Comparison of ENCODE assay signal across 24 cellular contexts in the genomic region with DNA sequence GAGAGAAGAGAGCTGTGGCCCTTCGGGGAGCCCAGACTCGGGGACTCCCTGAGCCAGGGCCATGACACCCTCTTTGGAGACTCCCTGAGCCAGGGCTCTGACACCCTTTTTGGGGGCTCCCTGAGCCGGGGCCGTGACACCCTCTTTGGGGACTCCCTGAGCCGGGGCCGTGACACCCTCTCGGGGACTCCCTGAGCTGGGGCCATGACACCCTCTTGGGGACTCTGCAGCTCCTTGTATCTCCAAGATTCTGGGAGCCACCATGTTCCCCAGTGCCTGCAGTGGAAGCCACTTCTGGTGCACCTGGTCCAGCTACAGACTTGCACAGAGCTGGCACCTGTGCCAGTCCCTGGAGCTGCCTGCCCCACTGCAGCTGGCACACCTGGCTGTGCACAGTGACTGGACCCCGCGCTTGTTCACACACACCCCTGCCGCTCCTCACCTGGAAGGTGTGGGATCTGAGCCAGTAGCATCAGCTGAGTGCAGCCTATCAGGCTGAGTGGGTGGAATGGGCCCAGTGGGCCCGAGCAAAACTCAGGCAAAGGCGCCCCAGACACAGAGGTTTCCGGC. TPM values are rescaled to one million over a fixed set of nuclear protein-coding genes. Genes with fewer than 3 reads are reported as not detected.
"Had no signal": no experiment of that assay in that cellular context is flagged by ENCODE, and none has a peak within 500 bp of the region (broad histone marks: within the 10 kb centered on the region; RNA-seq: fewer than 3 reads in every experiment).

No MANE protein-coding gene starts in this region.

- H3K27me3 ChIP-seq: ovary, right atrium auricular region, testis, tibial nerve, vagina had no signal

- H3K4me3 ChIP-seq: coronary artery, ovary, right atrium auricular region, testis, tibial nerve, upper lobe of right lung, vagina had no signal

- H3K4me3 Mint-ChIP-seq: endodermal cell; stimulated activated memory B cell treated with anti-CD40 and anti-IgM and Interleukin-4, amounts not matched to agents 10 μg/mL and 1 μg/mL and 100 μg/mL, for 72 hours; stimulated activated naive CD8-positive, alpha-beta T cell treated with anti-CD3 and anti-CD28 coated beads, Interleukin-15, amount 100 ng/mL, for 72 hours had no signal

- H3K36me3 Mint-ChIP-seq: stimulated activated memory B cell treated with anti-CD40 and anti-IgM and Interleukin-4, amounts not matched to agents 10 μg/mL and 1 μg/mL and 100 μg/mL, for 72 hours had no signal

- ATAC-seq: left colon; naive thymus-derived CD4-positive, alpha-beta T cell; stimulated activated memory B cell treated with anti-CD40 and anti-IgM and Interleukin-4, amounts not matched to agents 10 μg/mL and 1 μg/mL and 100 μg/mL, for 72 hours; stimulated activated naive CD8-positive, alpha-beta T cell treated with anti-CD3 and anti-CD28 coated beads, Interleukin-15, amount 100 ng/mL, for 72 hours; upper lobe of right lung had no signal

- H3K9me3 Mint-ChIP-seq: endodermal cell; nephron progenitor cell; stimulated activated memory B cell treated with anti-CD40 and anti-IgM and Interleukin-4, amounts not matched to agents 10 μg/mL and 1 μg/mL and 100 μg/mL, for 72 hours; stimulated activated naive CD8-positive, alpha-beta T cell treated with anti-CD3 and anti-CD28 coated beads, Interleukin-15, amount 100 ng/mL, for 72 hours had no signal

- H3K36me3 ChIP-seq: ovary, right atrium auricular region, tibial nerve, upper lobe of right lung, vagina had no signal

- DNase-seq: effector CD4-positive, alpha-beta T cell; endodermal cell; erythroblast; foreskin melanocyte; head of caudate nucleus; hippocampal formation; left colon; mammary epithelial cell; naive thymus-derived CD4-positive, alpha-beta T cell; ovary; stimulated activated CD4-positive, alpha-beta T cell treated with anti-CD3 and anti-CD28 coated beads, Interleukin-15, amount 100 ng/mL, for 24 hours; stimulated activated CD4-positive, alpha-beta T cell treated with anti-CD3 and anti-CD28 coated beads, Interleukin-1b, Interleukin-23, amount 100 ng/mL, for 48 hours; stimulated activated CD4-positive, alpha-beta T cell treated with anti-CD3 and anti-CD28 coated beads, Interleukin-4, amount 100 ng/mL, for 24 hours; stimulated activated naive CD8-positive, alpha-beta T cell treated with anti-CD3 and anti-CD28 coated beads, Interleukin-15, amount 100 ng/mL, for 72 hours; testis; upper lobe of right lung had no signal

- H3K27ac ChIP-seq: coronary artery, ovary, right atrium auricular region, testis, tibial nerve, upper lobe of right lung, vagina had no signal

- H3K27ac Mint-ChIP-seq: endodermal cell; stimulated activated memory B cell treated with anti-CD40 and anti-IgM and Interleukin-4, amounts not matched to agents 10 μg/mL and 1 μg/mL and 100 μg/mL, for 72 hours had no signal

- H3K9me3 ChIP-seq: ovary, right atrium auricular region, testis, tibial nerve, upper lobe of right lung, vagina had no signal

RNA-seq across cellular contexts. Expression of a gene that starts 38.0 kb away (rescaled TPM):
- total RNA-seq: mononuclear cell had no signal

RNA-seq across cellular contexts. Expression of a gene that starts 53.5 kb away (rescaled TPM):
- total RNA-seq: dermis microvascular lymphatic vessel endothelial cell had no signal
- polyA plus RNA-seq: mammary epithelial cell; naive thymus-derived CD4-positive, alpha-beta T cell had no signal
